Comparison of ENCODE assay signal across 9 cellular contexts in the genomic region with DNA sequence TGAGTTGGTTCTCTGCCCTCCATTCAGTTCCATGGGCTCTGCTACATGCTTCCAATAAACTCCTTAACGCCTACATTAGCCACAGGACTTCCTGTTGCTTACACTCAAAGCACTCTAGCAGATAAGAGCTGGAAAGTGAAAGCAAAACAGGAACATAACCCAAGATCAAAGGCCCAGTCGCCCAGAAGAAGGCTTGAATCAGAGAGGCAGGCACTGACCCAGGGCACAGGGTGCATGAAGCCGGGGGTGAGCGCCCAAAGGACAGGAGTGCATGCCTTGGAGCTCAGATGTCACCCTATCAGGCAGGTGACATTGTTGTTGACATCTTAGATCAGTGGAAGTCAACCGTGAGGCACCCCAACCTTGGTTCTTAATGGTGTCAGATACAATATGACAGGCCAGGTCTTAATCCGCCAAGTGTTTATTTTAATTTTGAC.
DNase-seq lines count a peak whose midpoint lies in the region; ATAC-seq and TF ChIP-seq lines count a peak whose summit lies in the region.
"Had no signal": no experiment of that assay in that cellular context is flagged by ENCODE, and none has a peak within 500 bp of the region (broad histone marks: within the 10 kb centered on the region; RNA-seq: fewer than 3 reads in every experiment).

No MANE protein-coding gene starts in this region.

- no peaks in the 10 kb centered on the region for H3K27me3 ChIP-seq in neural progenitor cell
- no peaks in the 10 kb centered on the region for H3K27me3 ChIP-seq in thyroid gland
- H3K27me3 ChIP-seq in WERI-Rb-1 (ENCODE audit: insufficient read depth, low read depth, severe bottlenecking): peaks cover 2% of the 10 kb centered on the region

- H3K4me3 ChIP-seq in neural progenitor cell: no peak overlapping the region
- no peak overlapping the region for H3K4me3 ChIP-seq in thyroid gland (replicated peaks in 1 of 3)
- no peak overlapping the region for H3K4me3 ChIP-seq in WERI-Rb-1 (ENCODE audit: low read depth, low read length)
- H3K4me3 ChIP-seq: A549 had no signal

- no peak for TF ChIP-seq POLR2A in thyroid gland (IDR thresholded peaks at IDR 0.05)

- no peak overlapping the region for H3K9ac ChIP-seq in neural progenitor cell

- H3K9me3 ChIP-seq in neural progenitor cell (ENCODE audit: low read depth) (no peaks in the 10 kb centered on the region), thyroid gland (no peaks in the 10 kb centered on the region), WERI-Rb-1 (ENCODE audit: severe bottlenecking) (no peaks in the 10 kb centered on the region)
- H3K9me3 ChIP-seq: A549 had no signal

- no peak overlapping the region for H2AFZ ChIP-seq in neural progenitor cell (replicated peaks)

- intact Hi-C loops in thyroid gland (cut with DNase I): no loop called here

- H3K4me3 Mint-ChIP-seq in neural progenitor cell: no peak overlapping the region

- H3F3A ChIP-seq in neural progenitor cell (ENCODE audit: low read depth): no peaks in the 10 kb centered on the region

- H3K79me2 ChIP-seq in neural progenitor cell (ENCODE audit: low read depth): no peaks in the 10 kb centered on the region

- DNase-seq in NCI-H2107 treated with DMSO at 0.1 percent for 48 hours (lab: John Stamatoyannopoulos, UW; ENCODE audit: unreplicated experiment): peak; percentile 17
- DNase-seq in NCI-H2107 (lab: John Stamatoyannopoulos, UW): no peak
- peak; percentile 90 for DNase-seq in RPMI7951 (ENCODE audit: low read depth)
- peak; percentile 57 for DNase-seq in activated naive CD4-positive, alpha-beta T cell treated with anti-CD3 and anti-CD28 coated beads, Interleukin-2, amount 50 U/mL, for 16 hours
- DNase-seq in neural progenitor cell (ENCODE audit: low spot score): no peak
- no peak for DNase-seq in thyroid gland
- no peak for DNase-seq in WERI-Rb-1

- no peaks in the 10 kb centered on the region for H3K9me3 Mint-ChIP-seq in neural progenitor cell

- H3K36me3 ChIP-seq in neural progenitor cell: no peaks in the 10 kb centered on the region
- H3K36me3 ChIP-seq in thyroid gland: no peaks in the 10 kb centered on the region
- H3K36me3 ChIP-seq in WERI-Rb-1: no peaks in the 10 kb centered on the region

- H3K4me1 ChIP-seq in neural progenitor cell (no peaks in the 10 kb centered on the region), thyroid gland (peaks cover 0 to 21% of the 10 kb centered on the region in 2 donors)

- H3K4me2 ChIP-seq in neural progenitor cell: no peak overlapping the region
- H3K4me2 ChIP-seq: A549 had no signal

- H3K4me1 Mint-ChIP-seq in neural progenitor cell: peaks cover 33% of the 10 kb centered on the region

- peaks cover 6% of the 10 kb centered on the region for H3K27me3 Mint-ChIP-seq in neural progenitor cell (ENCODE audit: insufficient read depth, low read depth)

- H4K20me1 ChIP-seq in neural progenitor cell (ENCODE audit: low read depth): no peaks in the 10 kb centered on the region

- WGBS in thyroid gland, 2 donors: 69 to 75% methylated on average over 6 of the region's 6 CpGs

- peak; percentile 78 for ATAC-seq in HG03097 (IDR thresholded peaks at IDR 0.05; ENCODE audit: low FRiP score, unreplicated experiment)
- ATAC-seq: A549 had no signal

- peak overlapping the region; percentile 84 for H3K27ac Mint-ChIP-seq in neural progenitor cell

- no peak for TF ChIP-seq CTCF in neural progenitor cell (IDR thresholded peaks at IDR 0.05)
- no peak for TF ChIP-seq CTCF in thyroid gland (IDR thresholded peaks at IDR 0.05)
- no peak for TF ChIP-seq CTCF in WERI-Rb-1 (IDR thresholded peaks at IDR 0.05; ENCODE audit: low read depth, low read length)

- H3K36me3 Mint-ChIP-seq in neural progenitor cell: no peaks in the 10 kb centered on the region

- H3K27ac ChIP-seq in neural progenitor cell: no peak overlapping the region
- no peak overlapping the region for H3K27ac ChIP-seq in thyroid gland
- H3K27ac ChIP-seq in WERI-Rb-1: no peak overlapping the region

Comparison
In these comparisons a context has a peak if more than half of its experiments do, and no peak if none do; other contexts are left out.
1. DNase-seq: peak in NCI-H2107 treated with DMSO at 0.1 percent for 48 hours (single experiment), RPMI7951 (single experiment) and activated naive CD4-positive, alpha-beta T cell treated with anti-CD3 and anti-CD28 coated beads, Interleukin-2, amount 50 U/mL, for 16 hours (single experiment); none in NCI-H2107 (single experiment), neural progenitor cell (single experiment), thyroid gland (0 of 2) and WERI-Rb-1 (single experiment).